Comparison of ENCODE assay signal across 28 cellular contexts in the genomic region with DNA sequence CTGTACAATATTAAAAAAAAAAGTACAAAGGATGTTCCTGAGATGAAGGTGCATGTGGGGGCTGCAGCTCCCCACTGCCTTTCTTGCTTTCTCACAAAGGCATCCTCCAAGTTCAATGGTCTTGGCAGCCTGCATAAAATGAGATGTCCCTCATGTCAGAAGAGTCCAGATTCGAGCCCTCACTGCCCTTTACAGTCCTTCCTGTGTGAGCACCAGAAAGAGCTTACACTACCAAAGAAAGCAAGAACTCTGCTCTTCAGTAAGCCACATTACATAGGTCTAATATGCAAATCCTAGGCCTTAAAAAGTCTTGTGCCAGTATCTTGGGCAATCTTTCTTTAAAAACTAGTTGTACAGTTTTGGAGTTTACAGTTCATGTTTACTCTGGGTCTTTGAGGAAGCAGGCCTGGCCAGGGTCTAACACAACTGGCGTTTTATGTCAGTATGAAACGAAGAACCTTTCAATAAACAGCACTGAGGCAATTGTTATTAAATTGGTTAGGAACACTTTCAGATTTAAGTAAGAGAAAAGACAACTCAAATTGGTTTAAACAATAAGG. TPM values are rescaled to one million over a fixed set of nuclear protein-coding genes. Genes with fewer than 3 reads are reported as not detected.
DNase-seq lines count a peak whose midpoint lies in the region; ATAC-seq and TF ChIP-seq lines count a peak whose summit lies in the region.
"Had no signal": no experiment of that assay in that cellular context is flagged by ENCODE, and none has a peak within 500 bp of the region (broad histone marks: within the 10 kb centered on the region; RNA-seq: fewer than 3 reads in every experiment).

No MANE protein-coding gene starts in this region.

- intact Hi-C loops in activated CD4-positive, alpha-beta T cell treated with anti-CD3 and anti-CD28 coated beads for 36 hours (cut with DNase I, micrococcal nuclease), result loop anchor here in 1 of 2 experiments (10.0 kb wide), 1 partner anchor 645 kb away; no protein-coding TSS in a partner anchor
- intact Hi-C loops in CD4-positive, alpha-beta T cell (cut with DNase I, micrococcal nuclease), result no loop called here

- H3K4me3 Mint-ChIP-seq in activated CD4-positive, alpha-beta T cell treated with anti-CD3 and anti-CD28 coated beads for 36 hours, result peak overlapping the region; percentile 27
- H3K4me3 Mint-ChIP-seq in CD4-positive, alpha-beta T cell, result no peak overlapping the region
- no peak overlapping the region for H3K4me3 Mint-ChIP-seq in T-cell
- peak overlapping the region; percentile 5 for H3K4me3 Mint-ChIP-seq in activated naive CD8-positive, alpha-beta T cell treated with anti-CD3 and anti-CD28 coated beads, Interleukin-2, amount 10 ng/mL, durations not matched to agents 7 days and 5 days
- H3K4me3 Mint-ChIP-seq: dendritic cell treated with granulocyte-macrophage colony-stimulating factor and Interleukin-4, amounts not matched to agents 40 ng/mL and 50 ng/mL, for 4 days; IgD-negative memory B cell; neural crest cell had no signal

- H3K36me3 Mint-ChIP-seq in activated CD4-positive, alpha-beta T cell treated with anti-CD3 and anti-CD28 coated beads for 36 hours (ENCODE audit: low read depth), result peaks cover 5% of the 10 kb centered on the region
- H3K36me3 Mint-ChIP-seq in CD4-positive, alpha-beta T cell (ENCODE audit: low read depth), result no peaks in the 10 kb centered on the region
- no peaks in the 10 kb centered on the region for H3K36me3 Mint-ChIP-seq in T-cell
- peaks cover 19% of the 10 kb centered on the region for H3K36me3 Mint-ChIP-seq in activated naive CD8-positive, alpha-beta T cell treated with anti-CD3 and anti-CD28 coated beads, Interleukin-2, amount 10 ng/mL, durations not matched to agents 7 days and 5 days

- POLR2A ChIA-PET in activated CD4-positive, alpha-beta T cell treated with anti-CD3 and anti-CD28 coated beads for 36 hours (lab: Charles Lee), result no interaction called here
- POLR2A ChIA-PET in CD4-positive, alpha-beta T cell (lab: Charles Lee), result no interaction called here
- POLR2A ChIA-PET in T-cell (lab: Charles Lee), result interaction anchor here in 1 of 2 donors (0.7 kb wide), 1 partner anchor 64 kb away, joined by 5 read pairs; no protein-coding TSS in a partner anchor
- POLR2A ChIA-PET in activated naive CD8-positive, alpha-beta T cell treated with anti-CD3 and anti-CD28 coated beads, Interleukin-2, amount 10 ng/mL, durations not matched to agents 7 days and 5 days (lab: Charles Lee), result interaction anchor here (1.3 kb wide), 1 partner anchor 7 kb away, joined by 4 read pairs; no protein-coding TSS in a partner anchor

- no peak for TF ChIP-seq CTCF in CD4-positive, alpha-beta T cell (IDR thresholded peaks at IDR 0.05)

- peaks cover 5% of the 10 kb centered on the region for H3K9me3 Mint-ChIP-seq in activated CD4-positive, alpha-beta T cell treated with anti-CD3 and anti-CD28 coated beads for 36 hours (ENCODE audit: low read depth)
- no peaks in the 10 kb centered on the region for H3K9me3 Mint-ChIP-seq in CD4-positive, alpha-beta T cell
- H3K9me3 Mint-ChIP-seq in T-cell, result peaks cover 0 to 6% (median 2%) of the 10 kb centered on the region in 3 donors
- peaks cover 14% of the 10 kb centered on the region for H3K9me3 Mint-ChIP-seq in activated naive CD8-positive, alpha-beta T cell treated with anti-CD3 and anti-CD28 coated beads, Interleukin-2, amount 10 ng/mL, durations not matched to agents 7 days and 5 days
- H3K9me3 Mint-ChIP-seq: neural crest cell had no signal

- CTCF ChIA-PET in activated CD4-positive, alpha-beta T cell treated with anti-CD3 and anti-CD28 coated beads for 36 hours (lab: Charles Lee), result interaction anchor here (0.6 to 0.9 kb wide), 4 partner anchors 70 to 520 kb away, joined by 3 to 4 read pairs (median 3); no protein-coding TSS in a partner anchor
- CTCF ChIA-PET in CD4-positive, alpha-beta T cell (lab: Charles Lee), result no interaction called here
- CTCF ChIA-PET in T-cell (lab: Charles Lee), result interaction anchor here in 1 of 2 donors (0.7 kb wide), 1 partner anchor 108 kb away, joined by 3 read pairs; no protein-coding TSS in a partner anchor

- DNase-seq in activated CD4-positive, alpha-beta T cell treated with anti-CD3 and anti-CD28 coated beads for 36 hours, result no peak
- no peak for DNase-seq in activated CD4-positive, alpha-beta T cell treated with anti-CD3 and anti-CD28 coated beads, Interleukin-2, amount 50 U/mL, for 1 hour
- no peak for DNase-seq in CD4-positive, alpha-beta T cell
- no peak for DNase-seq in T-cell
- no peak for DNase-seq in activated naive CD8-positive, alpha-beta T cell treated with anti-CD3 and anti-CD28 coated beads, Interleukin-2, amount 10 ng/mL, durations not matched to agents 7 days and 5 days
- no peak for DNase-seq in stimulated activated CD4-positive, alpha-beta T cell treated with anti-CD3 and anti-CD28 coated beads, Interleukin-4, amount 100 ng/mL, for 1 hour
- no peak for DNase-seq in Ammon's horn (ENCODE audit: low spot score)
- DNase-seq: DMS 273 treated with DMSO at 0.1 percent for 48 hours; erythroblast; GOT3; left lung; mesenchymal stem cell; NCI-H1048; NCI-H510A treated with DMSO at 0.1 percent for 48 hours; OCI-M1; ovary; stimulated activated CD4-positive, alpha-beta T cell treated with anti-CD3 and anti-CD28 coated beads, Interleukin-15, amount 100 ng/mL, for 24 hours; stimulated activated naive CD4-positive, alpha-beta T cell had no signal

- no peak overlapping the region for H3K27ac ChIP-seq in CD4-positive, alpha-beta T cell (ENCODE audit: low read depth, low read length)
- H3K27ac ChIP-seq: left lung, ovary, RWPE1 had no signal

- H3K27me3 Mint-ChIP-seq in activated CD4-positive, alpha-beta T cell treated with anti-CD3 and anti-CD28 coated beads for 36 hours, result no peaks in the 10 kb centered on the region
- H3K27me3 Mint-ChIP-seq in CD4-positive, alpha-beta T cell, result no peaks in the 10 kb centered on the region
- no peaks in the 10 kb centered on the region for H3K27me3 Mint-ChIP-seq in T-cell
- H3K27me3 Mint-ChIP-seq in activated naive CD8-positive, alpha-beta T cell treated with anti-CD3 and anti-CD28 coated beads, Interleukin-2, amount 10 ng/mL, durations not matched to agents 7 days and 5 days, result no peaks in the 10 kb centered on the region
- H3K27me3 Mint-ChIP-seq: IgD-negative memory B cell had no signal

- no peak for ATAC-seq in activated CD4-positive, alpha-beta T cell treated with anti-CD3 and anti-CD28 coated beads for 36 hours
- ATAC-seq in CD4-positive, alpha-beta T cell (ENCODE audit: poor library complexity), result no peak
- ATAC-seq in T-cell (replicated peaks in 1 of 4), result no peak
- ATAC-seq in activated naive CD8-positive, alpha-beta T cell treated with anti-CD3 and anti-CD28 coated beads, Interleukin-2, amount 10 ng/mL, durations not matched to agents 7 days and 5 days (ENCODE audit: low read depth), result no peak
- no peak for ATAC-seq in GM19397 (IDR thresholded peaks at IDR 0.05; ENCODE audit: unreplicated experiment)
- ATAC-seq: activated CD4-positive, CD25-positive, alpha-beta regulatory T cell treated with anti-CD3 and anti-CD28 coated beads, Interleukin-2, amount 50 U/mL, for 24 hours; left lung had no signal

- H3K4me1 Mint-ChIP-seq in activated CD4-positive, alpha-beta T cell treated with anti-CD3 and anti-CD28 coated beads for 36 hours, result peaks cover 57% of the 10 kb centered on the region
- peaks cover 47% of the 10 kb centered on the region for H3K4me1 Mint-ChIP-seq in CD4-positive, alpha-beta T cell (ENCODE audit: low read depth)
- peaks cover 30 to 67% (median 46%) of the 10 kb centered on the region in 3 donors for H3K4me1 Mint-ChIP-seq in T-cell
- H3K4me1 Mint-ChIP-seq in activated naive CD8-positive, alpha-beta T cell treated with anti-CD3 and anti-CD28 coated beads, Interleukin-2, amount 10 ng/mL, durations not matched to agents 7 days and 5 days, result peaks cover 50% of the 10 kb centered on the region
- H3K4me1 Mint-ChIP-seq: neural crest cell had no signal

- H3K27ac Mint-ChIP-seq in activated CD4-positive, alpha-beta T cell treated with anti-CD3 and anti-CD28 coated beads for 36 hours, result peak overlapping the region; percentile 52
- peak overlapping the region; percentile 54 for H3K27ac Mint-ChIP-seq in CD4-positive, alpha-beta T cell
- H3K27ac Mint-ChIP-seq in T-cell, result peak overlapping the region; percentile 37 to 87
- H3K27ac Mint-ChIP-seq in activated naive CD8-positive, alpha-beta T cell treated with anti-CD3 and anti-CD28 coated beads, Interleukin-2, amount 10 ng/mL, durations not matched to agents 7 days and 5 days, result peak overlapping the region; percentile 68
- H3K27ac Mint-ChIP-seq: dendritic cell treated with granulocyte-macrophage colony-stimulating factor and Interleukin-4, amounts not matched to agents 40 ng/mL and 50 ng/mL, for 4 days had no signal

- no peaks in the 10 kb centered on the region for H3K27me3 ChIP-seq in CD4-positive, alpha-beta T cell (ENCODE audit: control insufficient read depth, insufficient read depth, low read length)
- H3K27me3 ChIP-seq: left lung, ovary had no signal

- H3K9me3 ChIP-seq in CD4-positive, alpha-beta T cell (ENCODE audit: control insufficient read depth, low read length), result no peaks in the 10 kb centered on the region
- H3K9me3 ChIP-seq: left lung, ovary had no signal

RNA-seq across cellular contexts. Expression of a gene that starts 36.0 kb away (rescaled TPM):
- 10 to 100 TPM; 52.6 to 59.5 TPM for total RNA-seq in activated CD4-positive, alpha-beta T cell treated with anti-CD3 and anti-CD28 coated beads for 36 hours
- total RNA-seq in CD4-positive, alpha-beta T cell, result not detected
- under 1 TPM in 1 of 5 donors, not detected in 4; 0.89 TPM for total RNA-seq in T-cell
- 1 to 10 TPM; 1.1 to 1.4 TPM for total RNA-seq in activated naive CD8-positive, alpha-beta T cell treated with anti-CD3 and anti-CD28 coated beads, Interleukin-2, amount 10 ng/mL, durations not matched to agents 7 days and 5 days
- total RNA-seq: neural crest cell, SK-MEL-5, temporal lobe, ureter had no signal

RNA-seq across cellular contexts. Expression of a gene that starts 49.1 kb away (rescaled TPM):
- 10 to 100 TPM; 10.8 to 11.6 TPM for total RNA-seq in activated CD4-positive, alpha-beta T cell treated with anti-CD3 and anti-CD28 coated beads for 36 hours
- total RNA-seq in CD4-positive, alpha-beta T cell, result not detected
- not detected for total RNA-seq in T-cell
- total RNA-seq in activated naive CD8-positive, alpha-beta T cell treated with anti-CD3 and anti-CD28 coated beads, Interleukin-2, amount 10 ng/mL, durations not matched to agents 7 days and 5 days, result not detected
- total RNA-seq: A172, left lung, neural crest cell, ovary, SK-MEL-5, temporal lobe, ureter had no signal

Comparison
In these comparisons a context has a peak if more than half of its experiments do, and no peak if none do; other contexts are left out.
1. H3K4me3 Mint-ChIP-seq: peak in activated CD4-positive, alpha-beta T cell treated with anti-CD3 and anti-CD28 coated beads for 36 hours (single experiment) and activated naive CD8-positive, alpha-beta T cell treated with anti-CD3 and anti-CD28 coated beads, Interleukin-2, amount 10 ng/mL, durations not matched to agents 7 days and 5 days (single experiment); none in CD4-positive, alpha-beta T cell (single experiment) and T-cell (0 of 3).
2. RNA of a gene that starts 36.0 kb away (total RNA-seq): 52.6 to 59.5 TPM in activated CD4-positive, alpha-beta T cell treated with anti-CD3 and anti-CD28 coated beads for 36 hours; 1.1 to 1.4 TPM in activated naive CD8-positive, alpha-beta T cell treated with anti-CD3 and anti-CD28 coated beads, Interleukin-2, amount 10 ng/mL, durations not matched to agents 7 days and 5 days, 0.89 TPM in T-cell and not detected in CD4-positive, alpha-beta T cell; every median in the first group is over 10 times any median in the second.
3. RNA of a gene that starts 49.1 kb away (total RNA-seq): 10.8 to 11.6 TPM in activated CD4-positive, alpha-beta T cell treated with anti-CD3 and anti-CD28 coated beads for 36 hours; not detected in CD4-positive, alpha-beta T cell, not detected in T-cell and not detected in activated naive CD8-positive, alpha-beta T cell treated with anti-CD3 and anti-CD28 coated beads, Interleukin-2, amount 10 ng/mL, durations not matched to agents 7 days and 5 days; every median in the first group is over 10 times any median in the second.
4. Peak in every context shown above with its lines, with median percentiles within 50 percentile points of each other: H3K27ac Mint-ChIP-seq.